1 cellular context compared by ENCODE assay signal in genomic region chr7:159006610-159007130, GRCh38.
A peak's percentile ranks its signal among the peaks of the same experiment; 100 is the strongest.
TF ChIP-seq lines count a peak whose summit lies in the region.

No MANE protein-coding gene starts in this region.

TF ChIP-seq in K562, 482 proteins besides CTCF, POLR2A, EP300 and RAD21 (continued from another document and continues in another):
- TF ChIP-seq PCBP1 (IDR thresholded peaks at IDR 0.05; ENCODE audit: low read depth, low read length, poor library complexity, severe bottlenecking) (no peak), ZNF277 (CRISPR knock-in tag; IDR thresholded peaks at IDR 0.05; ENCODE audit: borderline replicate concordance) (no peak), SMAD1 (IDR thresholded peaks at IDR 0.05; ENCODE audit: low read depth, low read length, partially characterized antibody) (no peak), MED1 (CRISPR knock-in tag; IDR thresholded peaks at IDR 0.05; ENCODE audit: borderline replicate concordance) (no peak), SMARCC2 (IDR thresholded peaks at IDR 0.05; ENCODE audit: low read depth) (peak; percentile 52; the same call in 1 of the 2 replicates), CAMTA2 (CRISPR knock-in tag; conservative IDR thresholded peaks at IDR 0.05) (no peak), ZNF57 (CRISPR knock-in tag; IDR thresholded peaks at IDR 0.05) (no peak), PREB (CRISPR knock-in tag; IDR thresholded peaks at IDR 0.05) (no peak), SFPQ (IDR thresholded peaks at IDR 0.05; ENCODE audit: low read depth, low read length) (no peak), FOXP1 (CRISPR knock-in tag; IDR thresholded peaks at IDR 0.05) (no peak), JUND (IDR thresholded peaks at IDR 0.05; ENCODE audit: borderline replicate concordance, low read depth, low read length) (peak; percentile 92), JUND (tag; IDR thresholded peaks at IDR 0.05; ENCODE audit: borderline replicate concordance, low read depth, low read length) (peak; percentile 91; the same call in 2 of the 3 replicates), RFX5 (IDR thresholded peaks at IDR 0.05; ENCODE audit: low read depth, low read length) (no peak), KAT7 (CRISPR knock-in tag; IDR thresholded peaks at IDR 0.05; ENCODE audit: borderline replicate concordance) (no peak), MAZ (CRISPR knock-in tag; conservative IDR thresholded peaks at IDR 0.05 in 1 of 2, IDR thresholded peaks at IDR 0.05 in 1 of 2) (peak in 1 of 2 experiments; percentile 51; a peak in 2 of 4 replicates), TSHZ1 (CRISPR knock-in tag; IDR thresholded peaks at IDR 0.05) (no peak), ARID1B (IDR thresholded peaks at IDR 0.05) (peak; percentile 64), NRF1 (conservative IDR thresholded peaks at IDR 0.05 in 1 of 2, IDR thresholded peaks at IDR 0.05 in 1 of 2) (peak; percentile 69), CREBBP (IDR thresholded peaks at IDR 0.05; ENCODE audit: low read depth, low read length) (no peak), HBP1 (CRISPR knock-in tag; IDR thresholded peaks at IDR 0.05) (0 out of 2 replicates have a peak, but pooled peaks have one; percentile 13), ZBTB1 (CRISPR knock-in tag; IDR thresholded peaks at IDR 0.05; ENCODE audit: borderline replicate concordance, low read depth) (no peak), TRIM28 (IDR thresholded peaks at IDR 0.05) (no peak), HSF4 (CRISPR knock-in tag; IDR thresholded peaks at IDR 0.05; ENCODE audit: borderline replicate concordance) (peak; percentile 36; the same call in 1 of the 2 replicates), FOXK2 (conservative IDR thresholded peaks at IDR 0.05 in 1 of 2, IDR thresholded peaks at IDR 0.05 in 1 of 2; ENCODE audit: low read depth in 2 of 2) (no peak), TEAD2 (tag; IDR thresholded peaks at IDR 0.05) (no peak), ZNF75A (CRISPR knock-in tag; IDR thresholded peaks at IDR 0.05) (no peak), BMI1 (IDR thresholded peaks at IDR 0.05; ENCODE audit: low read length) (no peak), MYBL2 (IDR thresholded peaks at IDR 0.05; ENCODE audit: low read depth) (no peak), MYBL2 (CRISPR knock-in tag; IDR thresholded peaks at IDR 0.05; ENCODE audit: borderline replicate concordance) (no peak), NR0B1 (IDR thresholded peaks at IDR 0.05; ENCODE audit: partially characterized antibody) (no peak), ZBTB11 (CRISPR knock-in tag; IDR thresholded peaks at IDR 0.05) (no peak; a peak in 1 of 6 replicates), CBX3 (IDR thresholded peaks at IDR 0.05; ENCODE audit: borderline replicate concordance in 1 of 2, low read length in 2 of 2) (no peak), THRB (CRISPR knock-in tag; conservative IDR thresholded peaks at IDR 0.05) (0 out of 2 replicates have a peak, but pooled peaks have one; percentile 24), XRCC5 (IDR thresholded peaks at IDR 0.05; ENCODE audit: low read depth, low read length) (no peak), RBM17 (IDR thresholded peaks at IDR 0.05; ENCODE audit: borderline replicate concordance, low read depth, low read length) (no peak), PHF20 (IDR thresholded peaks at IDR 0.05; ENCODE audit: partially characterized antibody) (peak; percentile 67), NUFIP1 (IDR thresholded peaks at IDR 0.05; ENCODE audit: partially characterized antibody) (peak; percentile 71), HNRNPL (IDR thresholded peaks at IDR 0.05; ENCODE audit: low read depth, low read length) (no peak), RBFOX2 (IDR thresholded peaks at IDR 0.05; ENCODE audit: low read depth, low read length) (peak; percentile 78), TCF15 (CRISPR knock-in tag; IDR thresholded peaks at IDR 0.05) (no peak), RUNX1 (IDR thresholded peaks at IDR 0.05; ENCODE audit: low read depth) (no peak), HES1 (IDR thresholded peaks at IDR 0.05; ENCODE audit: low read depth) (peak; percentile 79), TFAM (CRISPR knock-in tag; conservative IDR thresholded peaks at IDR 0.05) (no peak), CBFA2T2 (conservative IDR thresholded peaks at IDR 0.05) (peak; percentile 37; the same call in 1 of the 2 replicates), KLF10 (CRISPR knock-in tag; IDR thresholded peaks at IDR 0.05) (no peak), NFATC3 (IDR thresholded peaks at IDR 0.05) (no peak)
